15 cellular contexts compared by ENCODE assay signal in the genomic region with DNA sequence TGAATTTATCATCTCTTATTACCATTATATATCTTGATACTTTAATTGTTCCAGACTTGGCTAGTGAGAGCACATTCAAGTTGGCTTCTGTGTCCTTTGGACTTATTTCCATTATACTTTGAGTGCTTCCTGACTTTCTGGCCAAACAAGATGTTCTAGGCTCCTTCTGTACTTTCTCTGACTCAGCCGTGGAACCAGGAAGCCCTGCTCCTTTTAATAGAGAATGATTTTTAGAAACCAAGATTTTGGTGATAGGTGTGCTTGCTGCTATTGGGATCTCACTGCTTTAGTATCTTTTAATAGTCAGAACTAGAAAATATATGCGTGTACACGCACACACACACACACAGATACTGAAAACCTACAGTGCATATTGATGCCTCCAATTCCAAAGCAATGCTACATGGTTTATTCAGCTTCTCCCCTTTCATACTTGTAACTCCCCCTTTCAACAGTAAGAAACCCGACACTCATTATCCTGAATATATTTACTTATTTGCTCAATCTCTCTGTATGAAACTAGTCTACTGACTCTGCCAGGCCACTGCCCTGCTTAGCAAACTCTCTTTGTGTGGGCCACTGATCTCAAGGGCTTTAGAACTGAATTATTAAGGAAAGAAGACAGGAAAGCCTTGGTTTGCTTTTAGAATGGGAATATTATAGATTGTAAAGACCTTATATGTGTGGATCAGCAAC. TPM values are rescaled to one million over a fixed set of nuclear protein-coding genes. Genes with fewer than 3 reads are reported as not detected.
DNase-seq lines count a peak whose midpoint lies in the region; ATAC-seq and TF ChIP-seq lines count a peak whose summit lies in the region.
"Had no signal": no experiment of that assay in that cellular context is flagged by ENCODE, and none has a peak within 500 bp of the region (broad histone marks: within the 10 kb centered on the region; RNA-seq: fewer than 3 reads in every experiment).

No MANE protein-coding gene starts in this region.

- TF ChIP-seq CTCF in mammary epithelial cell (conservative IDR thresholded peaks at IDR 0.05 in 1 of 2, IDR thresholded peaks at IDR 0.05 in 1 of 2; ENCODE audit: extremely low read depth in 1 of 2, insufficient read depth in 1 of 2, low read depth in 1 of 2, low read length in 2 of 2): no peak
- TF ChIP-seq CTCF in breast epithelium (IDR thresholded peaks at IDR 0.05): no peak
- TF ChIP-seq CTCF in OCI-LY1 (IDR thresholded peaks at IDR 0.05; ENCODE audit: low read length): no peak
- TF ChIP-seq CTCF in brain microvascular endothelial cell (IDR thresholded peaks at IDR 0.05; ENCODE audit: low read depth, low read length, missing control alignments): no peak

- H4K20me1 ChIP-seq in mammary epithelial cell (ENCODE audit: insufficient read depth, low read length) (no peaks in the 10 kb centered on the region), OCI-LY1 (ENCODE audit: insufficient read depth, low read length) (no peaks in the 10 kb centered on the region)

- H3K9me3 Mint-ChIP-seq in stimulated activated naive CD8-positive, alpha-beta T cell treated with anti-CD3 and anti-CD28 coated beads, Interleukin-15, amount 100 ng/mL, for 72 hours: no peaks in the 10 kb centered on the region
- H3K9me3 Mint-ChIP-seq: neural crest cell had no signal

- H3K27me3 Mint-ChIP-seq in stimulated activated naive CD8-positive, alpha-beta T cell treated with anti-CD3 and anti-CD28 coated beads, Interleukin-15, amount 100 ng/mL, for 72 hours: no peaks in the 10 kb centered on the region

- H3K4me1 Mint-ChIP-seq in stimulated activated naive CD8-positive, alpha-beta T cell treated with anti-CD3 and anti-CD28 coated beads, Interleukin-15, amount 100 ng/mL, for 72 hours: peaks cover 8% of the 10 kb centered on the region

- intact Hi-C loops in mammary epithelial cell (cut with micrococcal nuclease) (no loop called here), breast epithelium (cut with DNase I; ENCODE audit: low total_unique reads) (no loop called here)

- in situ Hi-C loops in mammary epithelial cell (cut with MboI; ENCODE audit: low sequenced_read_pairs in 2 of 2) (no loop called here), brain microvascular endothelial cell (cut with HindIII; ENCODE audit: low pct_ligation_motif_present, low sequenced_read_pairs) (no loop called here)

- 62% methylated on average over 3 of the region's 4 CpGs for WGBS in mammary epithelial cell (ENCODE audit: low coverage, missing lambda C conversion rate)

- H3K4me3 ChIP-seq in mammary epithelial cell (replicated peaks in 1 of 3; ENCODE audit: insufficient read depth in 1 of 3, low read depth in 2 of 3, low read length in 3 of 3) (no peak overlapping the region), breast epithelium (no peak overlapping the region), OCI-LY1 (ENCODE audit: low read depth, low read length, poor library complexity, severe bottlenecking) (no peak overlapping the region), brain microvascular endothelial cell (ENCODE audit: low read depth, low read length) (no peak overlapping the region)
- H3K4me3 ChIP-seq: cardiac muscle cell had no signal

- no peak overlapping the region for H3K4me3 Mint-ChIP-seq in stimulated activated naive CD8-positive, alpha-beta T cell treated with anti-CD3 and anti-CD28 coated beads, Interleukin-15, amount 100 ng/mL, for 72 hours
- H3K4me3 Mint-ChIP-seq: neural crest cell had no signal

- peak overlapping the region; percentile 27 for H2AFZ ChIP-seq in mammary epithelial cell (ENCODE audit: low read depth, low read length)
- H2AFZ ChIP-seq in OCI-LY1 (ENCODE audit: low read length): no peak overlapping the region

- TF ChIP-seq POLR2A in breast epithelium (IDR thresholded peaks at IDR 0.05): no peak

- H3K27me3 ChIP-seq in mammary epithelial cell (ENCODE audit: insufficient read depth, low read length): no peaks in the 10 kb centered on the region
- no peaks in the 10 kb centered on the region for H3K27me3 ChIP-seq in breast epithelium
- H3K27me3 ChIP-seq in OCI-LY1 (ENCODE audit: insufficient read depth, low read length): no peaks in the 10 kb centered on the region
- no peaks in the 10 kb centered on the region for H3K27me3 ChIP-seq in brain microvascular endothelial cell (replicated peaks)
- H3K27me3 ChIP-seq: cardiac muscle cell had no signal

- H3K4me1 ChIP-seq in mammary epithelial cell (ENCODE audit: insufficient read depth, low read length) (peaks cover 10% of the 10 kb centered on the region), breast epithelium (no peaks in the 10 kb centered on the region), OCI-LY1 (ENCODE audit: insufficient read depth, low read length, severe bottlenecking) (peaks cover 52% of the 10 kb centered on the region)

- H3K36me3 ChIP-seq in mammary epithelial cell (ENCODE audit: insufficient read depth, low read length) (no peaks in the 10 kb centered on the region), breast epithelium (no peaks in the 10 kb centered on the region), OCI-LY1 (ENCODE audit: insufficient read depth, low read length) (no peaks in the 10 kb centered on the region), brain microvascular endothelial cell (replicated peaks) (no peaks in the 10 kb centered on the region)
- H3K36me3 ChIP-seq: cardiac muscle cell had no signal

- no peak for ATAC-seq in stimulated activated naive CD8-positive, alpha-beta T cell treated with anti-CD3 and anti-CD28 coated beads, Interleukin-15, amount 100 ng/mL, for 72 hours
- ATAC-seq: HepG2 had no signal

- dilution Hi-C loops in mammary epithelial cell (cut with HindIII; ENCODE audit: low sequenced_read_pairs): no loop called here

- CTCF ChIA-PET in mammary epithelial cell (lab: Charles Lee; ENCODE audit: low non-redundant PET): no interaction called here

- H3K4me2 ChIP-seq in mammary epithelial cell (ENCODE audit: insufficient read depth, low read depth, low read length): no peak overlapping the region
- H3K4me2 ChIP-seq in OCI-LY1 (ENCODE audit: low read length): no peak overlapping the region

- H3K27ac ChIP-seq in mammary epithelial cell (ENCODE audit: insufficient read depth, low read depth, low read length): peak overlapping the region; percentile 12
- no peak overlapping the region for H3K27ac ChIP-seq in breast epithelium
- H3K27ac ChIP-seq in OCI-LY1 (ENCODE audit: low read depth, low read length, poor library complexity, severe bottlenecking): peak overlapping the region; percentile 15
- no peak overlapping the region for H3K27ac ChIP-seq in brain microvascular endothelial cell
- H3K27ac ChIP-seq: cardiac muscle cell had no signal

- H3K9me3 ChIP-seq in mammary epithelial cell (replicated peaks; ENCODE audit: insufficient read depth, low read length): no peaks in the 10 kb centered on the region
- peaks cover 0 to 7% of the 10 kb centered on the region in 2 donors for H3K9me3 ChIP-seq in breast epithelium
- H3K9me3 ChIP-seq in OCI-LY1 (ENCODE audit: low read length): no peaks in the 10 kb centered on the region

- no peaks in the 10 kb centered on the region for H3K79me2 ChIP-seq in mammary epithelial cell (ENCODE audit: insufficient read depth, low read length)
- H3K79me2 ChIP-seq in OCI-LY1 (ENCODE audit: insufficient read depth, low read length): no peaks in the 10 kb centered on the region

- DNase-seq in mammary epithelial cell: peak; percentile 40
- DNase-seq in breast epithelium (ENCODE audit: low spot score in 2 of 2): no peak
- DNase-seq in iris pigment epithelial cell (ENCODE audit: low read depth): peak; percentile 40
- no peak for DNase-seq in brain microvascular endothelial cell
- DNase-seq in hypothalamus (lab: John Stamatoyannopoulos, UW): no peak
- DNase-seq in NCI-H1436 treated with DMSO at 0.1 percent for 48 hours (lab: John Stamatoyannopoulos, UW): no peak
- DNase-seq in stimulated activated naive CD8-positive, alpha-beta T cell treated with anti-CD3 and anti-CD28 coated beads, Interleukin-15, amount 100 ng/mL, for 72 hours: no peak
- DNase-seq: activated naive CD4-positive, alpha-beta T cell treated with Interleukin-2 at 50 U/mL for 16 hours; DND-41; NCI-H1436; OCI-M1 had no signal

- BruUV-seq in mammary epithelial cell (replicated peaks; lab: Mats Ljungman, UMichigan): no TSS peak

- H3K9ac ChIP-seq in mammary epithelial cell (ENCODE audit: insufficient read depth, low read length): no peak overlapping the region
- no peak overlapping the region for H3K9ac ChIP-seq in OCI-LY1 (ENCODE audit: low read length)

- H3K27ac Mint-ChIP-seq in stimulated activated naive CD8-positive, alpha-beta T cell treated with anti-CD3 and anti-CD28 coated beads, Interleukin-15, amount 100 ng/mL, for 72 hours: no peak overlapping the region

- no peaks in the 10 kb centered on the region for H3K9me2 ChIP-seq in OCI-LY1 (ENCODE audit: low read depth, low read length)

- no peaks in the 10 kb centered on the region for H3F3A ChIP-seq in OCI-LY1 (ENCODE audit: insufficient read depth, low read length)

RNA-seq across cellular contexts. Expression of a gene that starts 42.7 kb away (rescaled TPM):
- total RNA-seq in mammary epithelial cell (100 to 1,000 TPM; 164 to 240 TPM), breast epithelium (100 to 1,000 TPM in 1 of 3 donors, 10 to 100 TPM in 2; 29.1 to 154 (median 59.3) TPM)
- 171 TPM for polyA plus RNA-seq in mammary epithelial cell
- 213 TPM for polyA minus RNA-seq in mammary epithelial cell

Comparison
In these comparisons a context has a peak if more than half of its experiments do, and no peak if none do; other contexts are left out.
1. DNase-seq: peak in mammary epithelial cell (single experiment) and iris pigment epithelial cell (single experiment); none in breast epithelium (0 of 2), brain microvascular endothelial cell (single experiment), hypothalamus (0 of 51), NCI-H1436 treated with DMSO at 0.1 percent for 48 hours (single experiment) and stimulated activated naive CD8-positive, alpha-beta T cell treated with anti-CD3 and anti-CD28 coated beads, Interleukin-15, amount 100 ng/mL, for 72 hours (0 of 2).
2. H3K27ac ChIP-seq: peak in mammary epithelial cell (single experiment) and OCI-LY1 (single experiment); none in breast epithelium (0 of 2) and brain microvascular endothelial cell (single experiment).